Comparison of ENCODE assay signal across 12 cellular contexts in genomic region chr22:31295413-31295812, GRCh38. TPM values are rescaled to one million over a fixed set of nuclear protein-coding genes. Genes with fewer than 3 reads are reported as not detected.
DNase-seq lines count a peak whose midpoint lies in the region; ATAC-seq and TF ChIP-seq lines count a peak whose summit lies in the region.
"Had no signal": no experiment of that assay in that cellular context is flagged by ENCODE, and none has a peak within 500 bp of the region (broad histone marks: within the 10 kb centered on the region; RNA-seq: fewer than 3 reads in every experiment).

No MANE protein-coding gene starts in this region.

- 33 to 40% methylated on average over 3 of the region's 3 CpGs for WGBS in esophagus squamous epithelium, 2 donors
- 47% methylated on average over 3 of the region's 3 CpGs for WGBS in suprapubic skin

- CTCF ChIA-PET in activated CD8-positive, alpha-beta T cell treated with anti-CD3 and anti-CD28 coated beads for 36 hours (lab: Charles Lee), result interaction anchor here (1.1 to 18.7 kb wide), 3 partner anchors 9 to 84 kb away, joined by 3 to 196 read pairs (median 3); no protein-coding TSS in a partner anchor
- CTCF ChIA-PET in activated CD8-positive, alpha-beta T cell treated with anti-CD3 and anti-CD28 coated beads, Interleukin-2, amount 10 ng/mL, durations not matched to agents 7 days and 5 days (lab: Charles Lee), result interaction anchor here (0.6 to 8.8 kb wide), 3 partner anchors 9 to 1806 kb away, joined by 3 to 107 read pairs (median 7); no protein-coding TSS in a partner anchor

- ATAC-seq in activated CD8-positive, alpha-beta T cell treated with anti-CD3 and anti-CD28 coated beads for 36 hours, result no peak
- no peak for ATAC-seq in activated CD8-positive, alpha-beta T cell treated with anti-CD3 and anti-CD28 coated beads, Interleukin-2, amount 10 ng/mL, durations not matched to agents 7 days and 5 days
- ATAC-seq in RWPE2 (ENCODE audit: low read depth), result 0 out of 3 replicates have a peak, but pooled peaks have one; percentile 3

- H3K27me3 Mint-ChIP-seq in activated CD8-positive, alpha-beta T cell treated with anti-CD3 and anti-CD28 coated beads for 36 hours, result no peaks in the 10 kb centered on the region
- H3K27me3 Mint-ChIP-seq in activated CD8-positive, alpha-beta T cell treated with anti-CD3 and anti-CD28 coated beads, Interleukin-2, amount 10 ng/mL, durations not matched to agents 7 days and 5 days (ENCODE audit: low read depth), result no peaks in the 10 kb centered on the region
- H3K27me3 Mint-ChIP-seq: memory B cell had no signal

- H3K4me1 ChIP-seq in RWPE2 (ENCODE audit: insufficient read depth, poor library complexity, severe bottlenecking) (peaks cover 24% of the 10 kb centered on the region), esophagus squamous epithelium (peaks cover 22 to 62% (median 22%) of the 10 kb centered on the region in 3 donors), suprapubic skin (peaks cover 42% of the 10 kb centered on the region)

- no peak overlapping the region for H3K4me3 ChIP-seq in RWPE2 (ENCODE audit: severe bottlenecking)
- no peak overlapping the region for H3K4me3 ChIP-seq in esophagus squamous epithelium
- H3K4me3 ChIP-seq in suprapubic skin, result no peak overlapping the region

- intact Hi-C loops in activated CD8-positive, alpha-beta T cell treated with anti-CD3 and anti-CD28 coated beads for 36 hours (cut with micrococcal nuclease), result loop anchor here (10.0 kb wide), 1 partner anchor 191 kb away; the partner anchor contains the start of gene SELENOM
- intact Hi-C loops in esophagus squamous epithelium (cut with DNase I), result no loop called here

- POLR2A ChIA-PET in activated CD8-positive, alpha-beta T cell treated with anti-CD3 and anti-CD28 coated beads for 36 hours (lab: Charles Lee), result interaction anchor here (0.5 to 3.2 kb wide), 4 partner anchors 13 to 1388 kb away, joined by 3 to 9 read pairs (median 5); no protein-coding TSS in a partner anchor
- POLR2A ChIA-PET in activated CD8-positive, alpha-beta T cell treated with anti-CD3 and anti-CD28 coated beads, Interleukin-2, amount 10 ng/mL, durations not matched to agents 7 days and 5 days (lab: Charles Lee), result interaction anchor here (1.4 kb wide), 1 partner anchor 17 kb away, joined by 5 read pairs; no protein-coding TSS in a partner anchor

- peak overlapping the region; percentile 55 for H3K4me3 Mint-ChIP-seq in activated CD8-positive, alpha-beta T cell treated with anti-CD3 and anti-CD28 coated beads for 36 hours
- no peak overlapping the region for H3K4me3 Mint-ChIP-seq in activated CD8-positive, alpha-beta T cell treated with anti-CD3 and anti-CD28 coated beads, Interleukin-2, amount 10 ng/mL, durations not matched to agents 7 days and 5 days
- H3K4me3 Mint-ChIP-seq: memory B cell had no signal

- H3K9me3 Mint-ChIP-seq in activated CD8-positive, alpha-beta T cell treated with anti-CD3 and anti-CD28 coated beads for 36 hours, result peaks cover 3% of the 10 kb centered on the region
- H3K9me3 Mint-ChIP-seq in activated CD8-positive, alpha-beta T cell treated with anti-CD3 and anti-CD28 coated beads, Interleukin-2, amount 10 ng/mL, durations not matched to agents 7 days and 5 days (ENCODE audit: insufficient read depth), result no peaks in the 10 kb centered on the region
- H3K9me3 Mint-ChIP-seq: memory B cell had no signal

- TF ChIP-seq CTCF in activated CD8-positive, alpha-beta T cell treated with anti-CD3 and anti-CD28 coated beads for 36 hours (IDR thresholded peaks at IDR 0.05), result no peak
- no peak for TF ChIP-seq CTCF in RWPE2 (IDR thresholded peaks at IDR 0.05; ENCODE audit: poor library complexity, severe bottlenecking)
- no peak for TF ChIP-seq CTCF in esophagus squamous epithelium (IDR thresholded peaks at IDR 0.05)
- TF ChIP-seq CTCF in suprapubic skin (IDR thresholded peaks at IDR 0.05), result no peak

- TF ChIP-seq EP300 in suprapubic skin (IDR thresholded peaks at IDR 0.05), result no peak

- H3K36me3 Mint-ChIP-seq in activated CD8-positive, alpha-beta T cell treated with anti-CD3 and anti-CD28 coated beads for 36 hours (ENCODE audit: low read depth), result peaks cover 11% of the 10 kb centered on the region
- peaks cover 3% of the 10 kb centered on the region for H3K36me3 Mint-ChIP-seq in activated CD8-positive, alpha-beta T cell treated with anti-CD3 and anti-CD28 coated beads, Interleukin-2, amount 10 ng/mL, durations not matched to agents 7 days and 5 days (ENCODE audit: low read depth)

- H3K27me3 ChIP-seq in RWPE2 (ENCODE audit: insufficient read depth, poor library complexity, severe bottlenecking) (no peaks in the 10 kb centered on the region), esophagus squamous epithelium (no peaks in the 10 kb centered on the region), suprapubic skin (no peaks in the 10 kb centered on the region)

- H3K36me3 ChIP-seq in RWPE2 (ENCODE audit: low read depth) (no peaks in the 10 kb centered on the region), esophagus squamous epithelium (no peaks in the 10 kb centered on the region), suprapubic skin (no peaks in the 10 kb centered on the region)

- no peak for DNase-seq in activated CD8-positive, alpha-beta T cell treated with anti-CD3 and anti-CD28 coated beads for 36 hours
- no peak for DNase-seq in activated CD8-positive, alpha-beta T cell treated with anti-CD3 and anti-CD28 coated beads, Interleukin-2, amount 10 ng/mL, durations not matched to agents 7 days and 5 days
- DNase-seq in RWPE2 (ENCODE audit: low spot score) (no peak), esophagus squamous epithelium (lab: John Stamatoyannopoulos, UW) (no peak), suprapubic skin (ENCODE audit: low spot score in 2 of 2) (no peak), HCEC 1CT (no peak), NCI-H1048 (lab: John Stamatoyannopoulos, UW) (no peak), 8988T (no peak)
- DNase-seq: activated CD8-positive, alpha-beta memory T cell treated with anti-CD3 and anti-CD28 coated beads, Interleukin-2, amount 50 U/mL, for 4 hours; NCI-H1694 treated with DMSO at 0.1 percent for 48 hours; T-helper 9 cell had no signal

- H3K27ac ChIP-seq in RWPE2 (ENCODE audit: poor library complexity, severe bottlenecking), result peak overlapping the region; percentile 82
- H3K27ac ChIP-seq in esophagus squamous epithelium, result peak overlapping the region; percentile 63 to 85 (median 80)
- H3K27ac ChIP-seq in suprapubic skin, result peak overlapping the region; percentile 75

- peak overlapping the region; percentile 82 for H3K27ac Mint-ChIP-seq in activated CD8-positive, alpha-beta T cell treated with anti-CD3 and anti-CD28 coated beads for 36 hours
- H3K27ac Mint-ChIP-seq in activated CD8-positive, alpha-beta T cell treated with anti-CD3 and anti-CD28 coated beads, Interleukin-2, amount 10 ng/mL, durations not matched to agents 7 days and 5 days, result no peak overlapping the region
- H3K27ac Mint-ChIP-seq: memory B cell had no signal

- H3K9me3 ChIP-seq in RWPE2 (ENCODE audit: severe bottlenecking), result no peaks in the 10 kb centered on the region
- H3K9me3 ChIP-seq in esophagus squamous epithelium, result no peaks in the 10 kb centered on the region
- H3K9me3 ChIP-seq in suprapubic skin, result no peaks in the 10 kb centered on the region

- peaks cover 45% of the 10 kb centered on the region for H3K4me1 Mint-ChIP-seq in activated CD8-positive, alpha-beta T cell treated with anti-CD3 and anti-CD28 coated beads for 36 hours (ENCODE audit: low read depth)
- peaks cover 46% of the 10 kb centered on the region for H3K4me1 Mint-ChIP-seq in activated CD8-positive, alpha-beta T cell treated with anti-CD3 and anti-CD28 coated beads, Interleukin-2, amount 10 ng/mL, durations not matched to agents 7 days and 5 days (ENCODE audit: low read depth)

- TF ChIP-seq POLR2A in esophagus squamous epithelium (IDR thresholded peaks at IDR 0.05) (peak in 1 of 4 donors; percentile 26), suprapubic skin (IDR thresholded peaks at IDR 0.05) (no peak)

RNA-seq across cellular contexts. Expression of gene PIK3IP1, which starts 3.1 kb away (rescaled TPM):
- total RNA-seq in activated CD8-positive, alpha-beta T cell treated with anti-CD3 and anti-CD28 coated beads for 36 hours, result 10 to 100 TPM; 18.2 to 19.6 TPM
- total RNA-seq in activated CD8-positive, alpha-beta T cell treated with anti-CD3 and anti-CD28 coated beads, Interleukin-2, amount 10 ng/mL, durations not matched to agents 7 days and 5 days, result 10 to 100 TPM; 13.2 to 16.1 TPM
- total RNA-seq in esophagus squamous epithelium, result 10 to 100 TPM in 3 of 4 donors, 1 to 10 TPM in 1; 7.0 to 53.0 (median 19.2) TPM
- 100 to 1,000 TPM in 1 of 4 donors, 10 to 100 TPM in 3; 40.7 to 126 (median 64.4) TPM for total RNA-seq in suprapubic skin

RNA-seq across cellular contexts. Expression of gene PATZ1, which starts 50.7 kb away (rescaled TPM):
- total RNA-seq in activated CD8-positive, alpha-beta T cell treated with anti-CD3 and anti-CD28 coated beads for 36 hours, result 10 to 100 TPM; 28.4 to 29.0 TPM
- total RNA-seq in activated CD8-positive, alpha-beta T cell treated with anti-CD3 and anti-CD28 coated beads, Interleukin-2, amount 10 ng/mL, durations not matched to agents 7 days and 5 days, result 10 to 100 TPM; 31.0 to 31.6 TPM
- total RNA-seq in esophagus squamous epithelium (10 to 100 TPM in 2 of 4 donors, 1 to 10 TPM in 2; 2.2 to 13.0 (median 7.2) TPM), suprapubic skin (10 to 100 TPM; 11.8 to 23.3 (median 14.6) TPM)
